ENCODE assay signal across 8 cellular contexts in genomic region chr6:125957845-125958244, GRCh38. TPM values are rescaled to one million over a fixed set of nuclear protein-coding genes. Genes with fewer than 3 reads are reported as not detected.
DNase-seq lines count a peak whose midpoint lies in the region; ATAC-seq and TF ChIP-seq lines count a peak whose summit lies in the region.

No MANE protein-coding gene starts in this region.

- ATAC-seq in HG03521 (IDR thresholded peaks at IDR 0.05; ENCODE audit: unreplicated experiment), result no peak

- H3K9me3 ChIP-seq in mesodermal cell (ENCODE audit: control insufficient read depth, low read length), result no peaks in the 10 kb centered on the region

- H3K27ac ChIP-seq in mesodermal cell (ENCODE audit: low read depth, low read length, severe bottlenecking), result no peak overlapping the region

- TF ChIP-seq POLR2A in NB4 (IDR thresholded peaks at IDR 0.05; ENCODE audit: extremely low read depth, insufficient read length), result peak; percentile 26

- H3K4me3 ChIP-seq in NB4 (ENCODE audit: low read depth, low read length) (peak overlapping the region; percentile 86), choroid plexus epithelial cell (ENCODE audit: low read depth, low read length) (peak overlapping the region; percentile 98), mesodermal cell (ENCODE audit: extremely low read depth, insufficient read depth, low read length, poor library complexity, severe bottlenecking) (peak overlapping the region; percentile 89)

- TF ChIP-seq CTCF in NB4 (IDR thresholded peaks at IDR 0.05; ENCODE audit: low read depth, low read length), result no peak
- TF ChIP-seq CTCF in choroid plexus epithelial cell (conservative IDR thresholded peaks at IDR 0.05; ENCODE audit: low read depth, low read length), result no peak

- H3K4me1 ChIP-seq in mesodermal cell (ENCODE audit: control insufficient read depth, insufficient read depth, low read length, poor library complexity, severe bottlenecking), result peaks cover 10% of the 10 kb centered on the region

- DNase-seq in EL (peak; percentile 29), NB4 (ENCODE audit: low read depth) (peak; percentile 75), choroid plexus epithelial cell (ENCODE audit: low read depth) (peak; percentile 78), NCI-H187 (lab: John Stamatoyannopoulos, UW) (no peak), NCI-H1436 (lab: John Stamatoyannopoulos, UW) (no peak)
- no peak for DNase-seq in activated CD4-positive, alpha-beta T cell treated with anti-CD3 and anti-CD28 coated beads, Interleukin-2, amount 50 U/mL, for 1 hour

- WGBS in mesodermal cell (ENCODE audit: insufficient coverage in 2 of 2), 2 experiments, result 83 to 89% methylated on average over 4 of the region's 4 CpGs

- no peaks in the 10 kb centered on the region for H3K36me3 ChIP-seq in mesodermal cell (ENCODE audit: control insufficient read depth, insufficient read depth, low read length)

RNA-seq across cellular contexts. Expression of gene HINT3, which starts 1.3 kb away (rescaled TPM):
- polyA plus RNA-seq in mesodermal cell (2013, experiment 1 of 2), result 12.2 TPM
- 12.5 TPM for polyA plus RNA-seq in mesodermal cell (2013, experiment 2 of 2)

RNA-seq across cellular contexts. Expression of gene TRMT11, which starts 28.5 kb away (rescaled TPM):
- polyA plus RNA-seq in mesodermal cell (2013, experiment 1 of 2), result 22.2 TPM
- 22.8 TPM for polyA plus RNA-seq in mesodermal cell (2013, experiment 2 of 2)

Comparison
In these comparisons a context has a peak if more than half of its experiments do, and no peak if none do; other contexts are left out.
1. DNase-seq: peak in EL (single experiment), NB4 (single experiment) and choroid plexus epithelial cell (single experiment); none in NCI-H187 (0 of 2), NCI-H1436 (single experiment) and activated CD4-positive, alpha-beta T cell treated with anti-CD3 and anti-CD28 coated beads, Interleukin-2, amount 50 U/mL, for 1 hour (single experiment).
2. Peak in every context shown above with its lines, with median percentiles within 50 percentile points of each other: H3K4me3 ChIP-seq.